ENCODE assay signal across 8 cellular contexts in genomic region chr4:78644744-78645330, GRCh38.
DNase-seq lines count a peak whose midpoint lies in the region; ATAC-seq and TF ChIP-seq lines count a peak whose summit lies in the region.

No MANE protein-coding gene starts in this region.

- peaks cover 10% of the 10 kb centered on the region for H3K27me3 Mint-ChIP-seq in CD4-positive, CD25-positive, alpha-beta regulatory T cell
- H3K27me3 Mint-ChIP-seq in glutamatergic neuron (ENCODE audit: unreplicated experiment), result no peaks in the 10 kb centered on the region

- no peak overlapping the region for H3K27ac ChIP-seq in CD4-positive, CD25-positive, alpha-beta regulatory T cell (ENCODE audit: insufficient read depth, low read length, poor library complexity, severe bottlenecking)
- H3K27ac ChIP-seq in OCI-LY1 (ENCODE audit: low read depth, low read length, poor library complexity, severe bottlenecking) (no peak overlapping the region), prostate gland (peak overlapping the region; percentile 62 to 76)

- H3K9me3 Mint-ChIP-seq in CD4-positive, CD25-positive, alpha-beta regulatory T cell, result no peaks in the 10 kb centered on the region
- H3K9me3 Mint-ChIP-seq in glutamatergic neuron (ENCODE audit: unreplicated experiment), result peaks cover 2% of the 10 kb centered on the region

- no peaks in the 10 kb centered on the region for H3K4me1 Mint-ChIP-seq in CD4-positive, CD25-positive, alpha-beta regulatory T cell
- no peaks in the 10 kb centered on the region for H3K4me1 Mint-ChIP-seq in glutamatergic neuron (ENCODE audit: low read depth, unreplicated experiment)

- peak; percentile 11 to 69 (median 13) for DNase-seq in CD4-positive, CD25-positive, alpha-beta regulatory T cell
- peak; percentile 41 for DNase-seq in activated naive CD4-positive, alpha-beta T cell treated with Interleukin-2 at 50 U/mL for 16 hours
- DNase-seq in glutamatergic neuron (peak; percentile 38), prostate gland (ENCODE audit: low spot score) (peak; percentile 26), DMS79 treated with DMSO at 0.1 percent for 48 hours (lab: John Stamatoyannopoulos, UW) (no peak)

- H3K4me1 ChIP-seq in CD4-positive, CD25-positive, alpha-beta regulatory T cell (ENCODE audit: control insufficient read depth, insufficient read depth, low read length, poor library complexity, severe bottlenecking), result no peaks in the 10 kb centered on the region
- H3K4me1 ChIP-seq in OCI-LY1 (ENCODE audit: insufficient read depth, low read length, severe bottlenecking), result no peaks in the 10 kb centered on the region
- no peaks in the 10 kb centered on the region for H3K4me1 ChIP-seq in prostate gland (replicated peaks)

- WGBS in prostate gland, result 46% methylated on average over 4 of the region's 4 CpGs

- no peak for TF ChIP-seq POLR2A in prostate gland (IDR thresholded peaks at IDR 0.05)

- H3K27me3 ChIP-seq in CD4-positive, CD25-positive, alpha-beta regulatory T cell (ENCODE audit: control insufficient read depth, insufficient read depth, low read length), result peaks cover 3% of the 10 kb centered on the region
- H3K27me3 ChIP-seq in OCI-LY1 (ENCODE audit: insufficient read depth, low read length), result no peaks in the 10 kb centered on the region
- H3K27me3 ChIP-seq in prostate gland (replicated peaks; ENCODE audit: insufficient read depth), result no peaks in the 10 kb centered on the region

- ATAC-seq in CD4-positive, CD25-positive, alpha-beta regulatory T cell (ENCODE audit: low read depth in 2 of 2), result peak; percentile 82 to 89
- ATAC-seq in GM18873 (IDR thresholded peaks at IDR 0.05; ENCODE audit: low FRiP score, unreplicated experiment) (peak; percentile 94), HG03095 (IDR thresholded peaks at IDR 0.05; ENCODE audit: unreplicated experiment) (peak; percentile 93)

- no peak overlapping the region for H2AFZ ChIP-seq in OCI-LY1 (ENCODE audit: low read length)

- no peak overlapping the region for H3K4me2 ChIP-seq in OCI-LY1 (ENCODE audit: low read length)

- intact Hi-C loops in prostate gland (cut with DNase I), result loop anchor here (5.0 to 10.0 kb wide), 2 partner anchors 132 to 220 kb away; partner anchors contain the start of gene BMP2K

- H3K9ac ChIP-seq in OCI-LY1 (ENCODE audit: low read length), result no peak overlapping the region

- H3K36me3 ChIP-seq in CD4-positive, CD25-positive, alpha-beta regulatory T cell (ENCODE audit: control insufficient read depth, insufficient read depth, low read length), result no peaks in the 10 kb centered on the region
- no peaks in the 10 kb centered on the region for H3K36me3 ChIP-seq in OCI-LY1 (ENCODE audit: insufficient read depth, low read length)
- H3K36me3 ChIP-seq in prostate gland, result no peaks in the 10 kb centered on the region

- H3K79me2 ChIP-seq in OCI-LY1 (ENCODE audit: insufficient read depth, low read length), result no peaks in the 10 kb centered on the region

- H3K36me3 Mint-ChIP-seq in CD4-positive, CD25-positive, alpha-beta regulatory T cell, result no peaks in the 10 kb centered on the region
- H3K36me3 Mint-ChIP-seq in glutamatergic neuron (ENCODE audit: unreplicated experiment), result no peaks in the 10 kb centered on the region

- H3K27ac Mint-ChIP-seq in CD4-positive, CD25-positive, alpha-beta regulatory T cell, result no peak overlapping the region
- no peak overlapping the region for H3K27ac Mint-ChIP-seq in glutamatergic neuron (ENCODE audit: unreplicated experiment)

- no peaks in the 10 kb centered on the region for H4K20me1 ChIP-seq in OCI-LY1 (ENCODE audit: insufficient read depth, low read length)

- H3K9me3 ChIP-seq in CD4-positive, CD25-positive, alpha-beta regulatory T cell (ENCODE audit: control insufficient read depth in 2 of 2, low read length in 2 of 2), result no peaks in the 10 kb centered on the region
- H3K9me3 ChIP-seq in OCI-LY1 (ENCODE audit: low read length) (no peaks in the 10 kb centered on the region), prostate gland (no peaks in the 10 kb centered on the region)

- H3K4me3 ChIP-seq in CD4-positive, CD25-positive, alpha-beta regulatory T cell (ENCODE audit: low read depth, low read length), result no peak overlapping the region
- H3K4me3 ChIP-seq in OCI-LY1 (ENCODE audit: low read depth, low read length, poor library complexity, severe bottlenecking) (no peak overlapping the region), prostate gland (no peak overlapping the region)

- peak; percentile 77 for TF ChIP-seq CTCF in OCI-LY1 (IDR thresholded peaks at IDR 0.05; ENCODE audit: low read length)
- peak; percentile 89 for TF ChIP-seq CTCF in glutamatergic neuron (IDR thresholded peaks at IDR 0.05; ENCODE audit: partially characterized antibody, unreplicated experiment)
- TF ChIP-seq CTCF in prostate gland (IDR thresholded peaks at IDR 0.05), result peak; percentile 71 to 88 (median 78)

- no peak overlapping the region for H3K4me3 Mint-ChIP-seq in CD4-positive, CD25-positive, alpha-beta regulatory T cell
- H3K4me3 Mint-ChIP-seq in glutamatergic neuron (ENCODE audit: unreplicated experiment), result no peak overlapping the region

- H3K9me2 ChIP-seq in OCI-LY1 (ENCODE audit: low read depth, low read length), result no peaks in the 10 kb centered on the region

- H3F3A ChIP-seq in OCI-LY1 (ENCODE audit: insufficient read depth, low read length), result no peaks in the 10 kb centered on the region

Comparison
In these comparisons a context has a peak if more than half of its experiments do, and no peak if none do; other contexts are left out.
1. H3K27ac ChIP-seq: peak in prostate gland (2 of 2); none in CD4-positive, CD25-positive, alpha-beta regulatory T cell (single experiment) and OCI-LY1 (single experiment).
2. Peak in every context shown above with its lines, with median percentiles within 50 percentile points of each other: ATAC-seq and CTCF ChIP-seq.